Comparison of ENCODE assay signal across 1 cellular context in the genomic region with DNA sequence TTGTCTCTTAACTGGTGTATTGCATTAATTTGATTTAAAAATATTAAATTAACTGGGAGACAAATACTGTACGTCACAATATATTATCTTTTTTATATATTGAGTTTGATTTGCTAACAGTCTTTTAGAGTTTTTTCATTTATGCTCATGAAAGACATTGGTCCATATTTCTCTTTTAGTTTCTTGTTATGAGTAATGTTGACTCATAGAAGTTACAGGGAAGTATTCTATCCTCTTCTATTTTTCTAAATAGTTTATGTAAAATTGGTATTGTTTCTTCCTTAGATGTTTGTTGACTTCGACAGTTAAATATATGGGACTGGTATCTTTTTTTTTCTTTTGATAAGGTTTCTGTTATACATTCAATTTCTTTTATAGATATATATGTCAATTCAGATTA.
TF ChIP-seq lines count a peak whose summit lies in the region.

No MANE protein-coding gene starts in this region.

TF ChIP-seq in GM12878, 131 proteins besides CTCF, POLR2A, EP300 and RAD21 (continued from another document):
- TF ChIP-seq MTA2 (IDR thresholded peaks at IDR 0.05; ENCODE audit: low read depth), result no peak
